In genomic region chr22:29524440-29525191, GRCh38 we compare ENCODE assay signal across 9 cellular contexts. TPM values are rescaled to one million over a fixed set of nuclear protein-coding genes. Genes with fewer than 3 reads are reported as not detected.
DNase-seq lines count a peak whose midpoint lies in the region; ATAC-seq and TF ChIP-seq lines count a peak whose summit lies in the region.
"Had no signal": no experiment of that assay in that cellular context is flagged by ENCODE, and none has a peak within 500 bp of the region (broad histone marks: within the 10 kb centered on the region; RNA-seq: fewer than 3 reads in every experiment).

No MANE protein-coding gene starts in this region.

- no peak overlapping the region for H2AFZ ChIP-seq in hepatocyte

- CTCF ChIA-PET in activated naive CD4-positive, alpha-beta T cell treated with anti-CD3 and anti-CD28 coated beads for 36 hours (lab: Charles Lee), result interaction anchor here (1.0 to 2.2 kb wide), 3 partner anchors 54 to 126 kb away, joined by 4 to 10 read pairs (median 5); no protein-coding TSS in a partner anchor

- H3K9me2 ChIP-seq in hepatocyte (replicated peaks; ENCODE audit: insufficient read depth), result no peaks in the 10 kb centered on the region

- H3K79me2 ChIP-seq in hepatocyte, result no peaks in the 10 kb centered on the region

- no peaks in the 10 kb centered on the region for H3K4me1 ChIP-seq in hepatocyte (ENCODE audit: insufficient read depth)

- TF ChIP-seq CTCF in hepatocyte (IDR thresholded peaks at IDR 0.05; ENCODE audit: poor library complexity), result peak; percentile 36

- no peak overlapping the region for H3K4me3 ChIP-seq in hepatocyte

- intact Hi-C loops in activated naive CD4-positive, alpha-beta T cell treated with anti-CD3 and anti-CD28 coated beads for 36 hours (cut with micrococcal nuclease), result loop anchor here (1.0 kb wide), 1 partner anchor 129 kb away; no protein-coding TSS in a partner anchor

- no peaks in the 10 kb centered on the region for H3K27me3 ChIP-seq in hepatocyte
- H3K27me3 ChIP-seq: neutrophil had no signal

- H3K9me3 Mint-ChIP-seq in activated naive CD4-positive, alpha-beta T cell treated with anti-CD3 and anti-CD28 coated beads for 36 hours, result no peaks in the 10 kb centered on the region

- no peak overlapping the region for H3K4me2 ChIP-seq in hepatocyte

- peaks cover 24% of the 10 kb centered on the region for H3K36me3 Mint-ChIP-seq in activated naive CD4-positive, alpha-beta T cell treated with anti-CD3 and anti-CD28 coated beads for 36 hours (ENCODE audit: low read depth)

- no peaks in the 10 kb centered on the region for H3K9me3 ChIP-seq in hepatocyte (ENCODE audit: low read depth)
- H3K9me3 ChIP-seq: neutrophil had no signal

- H3K27ac Mint-ChIP-seq in activated naive CD4-positive, alpha-beta T cell treated with anti-CD3 and anti-CD28 coated beads for 36 hours, result no peak overlapping the region

- no peaks in the 10 kb centered on the region for H4K20me1 ChIP-seq in hepatocyte (ENCODE audit: insufficient read depth, poor library complexity, severe bottlenecking)

- H3K4me3 Mint-ChIP-seq in activated naive CD4-positive, alpha-beta T cell treated with anti-CD3 and anti-CD28 coated beads for 36 hours, result no peak overlapping the region

- no peaks in the 10 kb centered on the region for H3K4me1 Mint-ChIP-seq in activated naive CD4-positive, alpha-beta T cell treated with anti-CD3 and anti-CD28 coated beads for 36 hours (ENCODE audit: low read depth)

- DNase-seq in NCI-H1436 (lab: John Stamatoyannopoulos, UW), result peak; percentile 0
- DNase-seq in NCI-H1436 treated with DMSO at 0.1 percent for 48 hours (lab: John Stamatoyannopoulos, UW), result no peak
- DNase-seq in LHCN-M2 (ENCODE audit: low read depth), result peak; percentile 20
- DNase-seq in activated naive CD4-positive, alpha-beta T cell treated with anti-CD3 and anti-CD28 coated beads for 36 hours, result peak; percentile 40
- DNase-seq in hepatocyte (ENCODE audit: low spot score), result peak; percentile 29
- peak; percentile 22 for DNase-seq in stimulated activated naive CD8-positive, alpha-beta T cell treated with anti-CD3 and anti-CD28 coated beads, Interleukin-15, Interleukin-2, amounts not matched to agents 100 U/mL and 50 U/mL, for 24 hours

- H3K27me3 Mint-ChIP-seq in activated naive CD4-positive, alpha-beta T cell treated with anti-CD3 and anti-CD28 coated beads for 36 hours (ENCODE audit: low read depth), result no peaks in the 10 kb centered on the region

- H3K27ac ChIP-seq in hepatocyte, result no peak overlapping the region
- H3K27ac ChIP-seq: neutrophil had no signal

- peak; percentile 49 for ATAC-seq in stimulated activated naive CD8-positive, alpha-beta T cell treated with anti-CD3 and anti-CD28 coated beads, Interleukin-15, Interleukin-2, amounts not matched to agents 100 U/mL and 50 U/mL, for 24 hours
- ATAC-seq in HG02884 (IDR thresholded peaks at IDR 0.05; ENCODE audit: unreplicated experiment), result no peak
- no peak for ATAC-seq in GM21423 (IDR thresholded peaks at IDR 0.05; ENCODE audit: unreplicated experiment)

- H3K36me3 ChIP-seq in hepatocyte (replicated peaks; ENCODE audit: insufficient read depth, low read depth), result no peaks in the 10 kb centered on the region

- 68% methylated on average over 5 of the region's 5 CpGs for WGBS in hepatocyte (ENCODE audit: low lambda C conversion rate, missing lambda C conversion rate)

RNA-seq across cellular contexts. Expression of gene THOC5, which starts 28.9 kb away (rescaled TPM):
- total RNA-seq in LHCN-M2 (2014; rRNA removed), result 40.3 and 42.6 TPM in 2 replicates
- 38.0 TPM for polyA plus RNA-seq in LHCN-M2 (2012)
- 10 to 100 TPM; 54.8 to 55.1 TPM for total RNA-seq in activated naive CD4-positive, alpha-beta T cell treated with anti-CD3 and anti-CD28 coated beads for 36 hours
- total RNA-seq in hepatocyte, result 26.5 and 27.7 TPM in 2 replicates
- polyA plus RNA-seq in hepatocyte, result 21.5 and 23.0 TPM in 2 replicates

RNA-seq across cellular contexts. Expression of gene NEFH, which starts 44.6 kb away (rescaled TPM):
- total RNA-seq in LHCN-M2 (2014; rRNA removed), result 3.2 and 4.2 TPM in 2 replicates
- 6.6 TPM for polyA plus RNA-seq in LHCN-M2 (2012)
- 1 to 10 TPM; 2.5 to 3.5 TPM for total RNA-seq in activated naive CD4-positive, alpha-beta T cell treated with anti-CD3 and anti-CD28 coated beads for 36 hours
- 0.03 and 0.08 TPM in 2 replicates for total RNA-seq in hepatocyte
- 0.98 TPM in 1 of 2 replicates, not detected in the other for polyA plus RNA-seq in hepatocyte

RNA-seq across cellular contexts. Expression of gene NIPSNAP1, which starts 56.3 kb away (rescaled TPM):
- total RNA-seq in LHCN-M2 (2014; rRNA removed) (38.0 and 45.8 TPM in 2 replicates), hepatocyte (160 and 165 TPM in 2 replicates)
- polyA plus RNA-seq in LHCN-M2 (2012), result 57.6 TPM
- total RNA-seq in activated naive CD4-positive, alpha-beta T cell treated with anti-CD3 and anti-CD28 coated beads for 36 hours, result 10 to 100 TPM; 67.5 to 69.6 TPM
- 132 and 136 TPM in 2 replicates for polyA plus RNA-seq in hepatocyte
